8 cellular contexts compared by ENCODE assay signal in the genomic region with DNA sequence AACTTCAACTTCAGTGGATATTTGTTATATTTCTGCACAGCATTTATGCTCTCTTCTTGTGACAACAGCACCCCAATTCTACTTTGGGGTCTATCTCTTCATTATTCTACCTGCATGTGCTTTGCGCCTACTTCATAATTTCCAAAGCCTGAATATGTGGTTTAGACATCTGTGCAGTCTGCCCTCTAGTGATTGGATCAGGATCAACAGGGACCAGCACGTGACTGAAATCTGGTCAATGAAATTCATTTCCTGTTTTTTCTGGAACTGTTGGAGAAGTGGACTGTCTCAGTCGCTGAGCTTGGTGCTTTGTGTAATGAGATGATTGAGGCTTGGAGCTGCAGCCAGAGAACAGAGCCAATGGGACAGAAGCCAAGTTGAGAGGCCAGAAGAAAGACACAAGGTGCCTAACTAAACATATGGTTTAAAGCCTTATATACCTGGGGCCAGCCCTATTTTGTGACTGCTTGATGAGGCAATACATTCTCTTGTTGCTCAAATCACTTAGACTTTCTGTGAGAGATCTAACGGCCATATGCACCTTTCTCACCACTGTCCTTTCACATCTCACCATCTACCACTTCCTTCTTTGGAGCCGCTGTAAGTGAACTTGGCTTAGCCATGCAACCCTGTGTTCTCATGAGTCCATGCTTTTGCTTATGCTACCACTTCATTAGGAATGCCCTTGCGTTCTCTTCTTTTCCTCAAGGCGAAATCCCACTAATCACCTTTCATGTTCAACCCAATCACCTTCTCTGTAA.
DNase-seq lines count a peak whose midpoint lies in the region; ATAC-seq and TF ChIP-seq lines count a peak whose summit lies in the region.

No MANE protein-coding gene starts in this region.

- H3K9me3 Mint-ChIP-seq in brain: no peaks in the 10 kb centered on the region
- H3K9me3 Mint-ChIP-seq in activated T-cell treated with anti-CD3 and anti-CD28 coated beads, Interleukin-2, amount 50 U/mL, for 4 hours: no peaks in the 10 kb centered on the region

- in situ Hi-C loops in GM13977 (cut with MboI; ENCODE audit: low pct_unique_long_range_greater_than_20kb, low sequenced_read_pairs, unreplicated experiment): no loop called here

- no peak for ATAC-seq in activated T-cell treated with anti-CD3 and anti-CD28 coated beads, Interleukin-2, amount 50 U/mL, for 4 hours
- ATAC-seq in GM18519 (IDR thresholded peaks at IDR 0.05; ENCODE audit: low FRiP score, unreplicated experiment): no peak
- no peak for ATAC-seq in GM19467 (IDR thresholded peaks at IDR 0.05; ENCODE audit: unreplicated experiment)

- H3K36me3 Mint-ChIP-seq in brain: no peaks in the 10 kb centered on the region
- H3K36me3 Mint-ChIP-seq in activated T-cell treated with anti-CD3 and anti-CD28 coated beads, Interleukin-2, amount 50 U/mL, for 4 hours (ENCODE audit: insufficient read depth): no peaks in the 10 kb centered on the region

- H3K4me1 Mint-ChIP-seq in brain: peaks cover 45% of the 10 kb centered on the region
- H3K4me1 Mint-ChIP-seq in activated T-cell treated with anti-CD3 and anti-CD28 coated beads, Interleukin-2, amount 50 U/mL, for 4 hours (ENCODE audit: low read depth): peaks cover 2% of the 10 kb centered on the region

- no peak overlapping the region for H3K4me3 ChIP-seq in AG10803 (ENCODE audit: low read length)

- DNase-seq in AG10803 (ENCODE audit: low read depth) (no peak), GM13977 (ENCODE audit: low spot score) (no peak), MV-4-11 (lab: John Stamatoyannopoulos, UW) (peak; percentile 63), pons (ENCODE audit: low spot score) (peak; percentile 27)
- no peak for DNase-seq in activated T-cell treated with anti-CD3 and anti-CD28 coated beads, Interleukin-2, amount 50 U/mL, for 4 hours

- peaks cover 4% of the 10 kb centered on the region for H3K27me3 Mint-ChIP-seq in brain
- peaks cover 2% of the 10 kb centered on the region for H3K27me3 Mint-ChIP-seq in activated T-cell treated with anti-CD3 and anti-CD28 coated beads, Interleukin-2, amount 50 U/mL, for 4 hours (ENCODE audit: low read depth)

- no peak overlapping the region for H3K27ac Mint-ChIP-seq in brain

- TF ChIP-seq CTCF in AG10803 (conservative IDR thresholded peaks at IDR 0.05; ENCODE audit: low read length): peak; percentile 40
- TF ChIP-seq CTCF in GM13977 (IDR thresholded peaks at IDR 0.05; ENCODE audit: extremely low read depth, insufficient read depth, missing control alignments): peak; percentile 28
- TF ChIP-seq CTCF in brain (conservative IDR thresholded peaks at IDR 0.05): peak; percentile 43 to 56

- H3K4me3 Mint-ChIP-seq in brain: no peak overlapping the region
- no peak overlapping the region for H3K4me3 Mint-ChIP-seq in activated T-cell treated with anti-CD3 and anti-CD28 coated beads, Interleukin-2, amount 50 U/mL, for 4 hours

Comparison
In these comparisons a context has a peak if more than half of its experiments do, and no peak if none do; other contexts are left out.
1. DNase-seq: peak in MV-4-11 (single experiment) and pons (single experiment); none in AG10803 (single experiment), GM13977 (single experiment) and activated T-cell treated with anti-CD3 and anti-CD28 coated beads, Interleukin-2, amount 50 U/mL, for 4 hours (single experiment).
2. Peak in every context shown above with its lines, with median percentiles within 50 percentile points of each other: CTCF ChIP-seq.